Comparison of ENCODE assay signal across 8 cellular contexts in genomic region chr3:4985330-4986174, GRCh38. TPM values are rescaled to one million over a fixed set of nuclear protein-coding genes. Genes with fewer than 3 reads are reported as not detected.
DNase-seq lines count a peak whose midpoint lies in the region; ATAC-seq and TF ChIP-seq lines count a peak whose summit lies in the region.

No MANE protein-coding gene starts in this region.

- no peak for ATAC-seq in activated CD4-positive, alpha-beta T cell treated with anti-CD3 and anti-CD28 coated beads for 36 hours
- ATAC-seq in activated B cell treated with CpG ODN at 0.5 μM for 24 hours (ENCODE audit: low read depth) (no peak), gastroesophageal sphincter (peak; percentile 11), sciatic nerve (peak; percentile 8), HG03571 (IDR thresholded peaks at IDR 0.05; ENCODE audit: unreplicated experiment) (no peak)

- no peak for TF ChIP-seq EP300 in gastroesophageal sphincter (IDR thresholded peaks at IDR 0.05)

- TF ChIP-seq POLR2A in gastroesophageal sphincter (IDR thresholded peaks at IDR 0.05) = no peak

- H3K4me3 Mint-ChIP-seq in activated CD4-positive, alpha-beta T cell treated with anti-CD3 and anti-CD28 coated beads for 36 hours = peak overlapping the region; percentile 72
- H3K4me3 Mint-ChIP-seq in activated B cell treated with CpG ODN at 0.5 μM for 24 hours (peak overlapping the region; percentile 83), progenitor cell of endocrine pancreas (ENCODE audit: low read depth) (no peak overlapping the region)

- no peaks in the 10 kb centered on the region for H3K27me3 ChIP-seq in gastroesophageal sphincter

- peak overlapping the region; percentile 76 for H3K27ac Mint-ChIP-seq in activated CD4-positive, alpha-beta T cell treated with anti-CD3 and anti-CD28 coated beads for 36 hours
- H3K27ac Mint-ChIP-seq in activated B cell treated with CpG ODN at 0.5 μM for 24 hours = peak overlapping the region; percentile 78
- H3K27ac Mint-ChIP-seq in progenitor cell of endocrine pancreas = no peak overlapping the region

- H3K36me3 Mint-ChIP-seq in activated CD4-positive, alpha-beta T cell treated with anti-CD3 and anti-CD28 coated beads for 36 hours (ENCODE audit: low read depth) = peaks cover 54% of the 10 kb centered on the region
- H3K36me3 Mint-ChIP-seq in activated B cell treated with CpG ODN at 0.5 μM for 24 hours (ENCODE audit: low read depth) (peaks cover 36% of the 10 kb centered on the region), progenitor cell of endocrine pancreas (ENCODE audit: insufficient read depth) (no peaks in the 10 kb centered on the region)

- no peaks in the 10 kb centered on the region for H3K27me3 Mint-ChIP-seq in activated CD4-positive, alpha-beta T cell treated with anti-CD3 and anti-CD28 coated beads for 36 hours
- H3K27me3 Mint-ChIP-seq in activated B cell treated with CpG ODN at 0.5 μM for 24 hours (no peaks in the 10 kb centered on the region), progenitor cell of endocrine pancreas (peaks cover 77% of the 10 kb centered on the region)

- DNase-seq in activated CD4-positive, alpha-beta T cell treated with anti-CD3 and anti-CD28 coated beads for 36 hours = peak; percentile 49
- no peak for DNase-seq in activated CD4-positive, alpha-beta T cell treated with anti-CD3 and anti-CD28 coated beads for 1 hour
- no peak for DNase-seq in activated B cell treated with CpG ODN at 0.5 μM for 24 hours
- no peak for DNase-seq in sciatic nerve (ENCODE audit: low spot score)
- no peak for DNase-seq in progenitor cell of endocrine pancreas (ENCODE audit: low spot score, unreplicated experiment)
- DNase-seq in stimulated activated CD4-positive, alpha-beta T cell treated with anti-CD3 and anti-CD28 coated beads, Interleukin-15, amount 100 ng/mL, for 24 hours = no peak

- TF ChIP-seq CTCF in activated B cell treated with CpG ODN at 0.5 μM for 24 hours (IDR thresholded peaks at IDR 0.05) (no peak), gastroesophageal sphincter (IDR thresholded peaks at IDR 0.05) (no peak), progenitor cell of endocrine pancreas (IDR thresholded peaks at IDR 0.05; ENCODE audit: unreplicated experiment) (no peak)

- H3K4me1 ChIP-seq in gastroesophageal sphincter = peaks cover 12 to 88% (median 64%) of the 10 kb centered on the region in 3 donors

- POLR2A ChIA-PET in activated CD4-positive, alpha-beta T cell treated with anti-CD3 and anti-CD28 coated beads for 36 hours (lab: Charles Lee) = interaction anchor here (0.6 to 2.4 kb wide), 4 partner anchors 23 to 179 kb away, joined by 3 to 7 read pairs (median 6); no protein-coding TSS in a partner anchor
- POLR2A ChIA-PET in activated B cell treated with CpG ODN at 0.5 μM for 24 hours (lab: Charles Lee) = interaction anchor here (0.7 to 14.2 kb wide), 14 partner anchors 9 to 233 kb away, joined by 3 to 478 read pairs (median 6); no protein-coding TSS in a partner anchor

- peaks cover 0 to 11% of the 10 kb centered on the region in 2 donors for H3K36me3 ChIP-seq in gastroesophageal sphincter

- H3K9me3 ChIP-seq in gastroesophageal sphincter = no peaks in the 10 kb centered on the region

- H3K4me3 ChIP-seq in gastroesophageal sphincter = no peak overlapping the region

- intact Hi-C loops in activated CD4-positive, alpha-beta T cell treated with anti-CD3 and anti-CD28 coated beads for 36 hours (cut with DNase I, micrococcal nuclease) = loop anchor here (1.0 to 2.0 kb wide), 2 partner anchors 17 to 21 kb away; no protein-coding TSS in a partner anchor
- intact Hi-C loops in activated B cell treated with CpG ODN at 0.5 μM for 24 hours (cut with micrococcal nuclease) (loop anchor here (2.0 to 10.0 kb wide), 4 partner anchors 209 to 921 kb away; partner anchors contain the start of genes ITPR1 and SETMAR), sciatic nerve (cut with DNase I) (no loop called here)

- WGBS in gastroesophageal sphincter (ENCODE audit: low coverage in 1 of 2), 2 donors = 44 to 52% methylated on average over 4 to 6 of the region's 10 CpGs

- H3K4me1 Mint-ChIP-seq in activated CD4-positive, alpha-beta T cell treated with anti-CD3 and anti-CD28 coated beads for 36 hours = peaks cover 63% of the 10 kb centered on the region
- H3K4me1 Mint-ChIP-seq in activated B cell treated with CpG ODN at 0.5 μM for 24 hours (peaks cover 88% of the 10 kb centered on the region), progenitor cell of endocrine pancreas (ENCODE audit: low read depth) (peaks cover 3% of the 10 kb centered on the region)

- H3K27ac ChIP-seq in gastroesophageal sphincter = peak overlapping the region; percentile 95 to 100 (median 97)

- H3K9me3 Mint-ChIP-seq in activated CD4-positive, alpha-beta T cell treated with anti-CD3 and anti-CD28 coated beads for 36 hours (ENCODE audit: low read depth) = no peaks in the 10 kb centered on the region
- H3K9me3 Mint-ChIP-seq in activated B cell treated with CpG ODN at 0.5 μM for 24 hours (no peaks in the 10 kb centered on the region), progenitor cell of endocrine pancreas (ENCODE audit: low read depth) (no peaks in the 10 kb centered on the region)

- CTCF ChIA-PET in activated CD4-positive, alpha-beta T cell treated with anti-CD3 and anti-CD28 coated beads for 36 hours (lab: Charles Lee) = interaction anchor here (0.7 to 6.9 kb wide), 14 partner anchors 8 to 274 kb away, joined by 3 to 76 read pairs (median 8); no protein-coding TSS in a partner anchor
- CTCF ChIA-PET in activated B cell treated with CpG ODN at 0.5 μM for 24 hours (lab: Charles Lee) = interaction anchor here (0.8 to 9.8 kb wide), 6 partner anchors 9 to 151 kb away, joined by 3 to 65 read pairs (median 7); no protein-coding TSS in a partner anchor

RNA-seq across cellular contexts. Expression of gene BHLHE40, which starts 6.3 kb away (rescaled TPM):
- 100 to 1,000 TPM; 258 to 273 TPM for total RNA-seq in activated CD4-positive, alpha-beta T cell treated with anti-CD3 and anti-CD28 coated beads for 36 hours
- total RNA-seq in activated B cell treated with CpG ODN at 0.5 μM for 24 hours (41.5 and 43.9 TPM in 2 replicates), gastroesophageal sphincter (10 to 100 TPM in 3 of 4 donors, 1 to 10 TPM in 1; 7.8 to 46.0 (median 14.0) TPM), sciatic nerve (288 TPM), progenitor cell of endocrine pancreas (1.1 and 1.3 TPM in 2 replicates)

Comparison
In these comparisons a context has a peak if more than half of its experiments do, and no peak if none do; other contexts are left out.
1. ATAC-seq: peak in gastroesophageal sphincter (single experiment) and sciatic nerve (single experiment); none in activated CD4-positive, alpha-beta T cell treated with anti-CD3 and anti-CD28 coated beads for 36 hours (single experiment), activated B cell treated with CpG ODN at 0.5 μM for 24 hours (single experiment) and HG03571 (single experiment).